8 cellular contexts compared by ENCODE assay signal in the genomic region with DNA sequence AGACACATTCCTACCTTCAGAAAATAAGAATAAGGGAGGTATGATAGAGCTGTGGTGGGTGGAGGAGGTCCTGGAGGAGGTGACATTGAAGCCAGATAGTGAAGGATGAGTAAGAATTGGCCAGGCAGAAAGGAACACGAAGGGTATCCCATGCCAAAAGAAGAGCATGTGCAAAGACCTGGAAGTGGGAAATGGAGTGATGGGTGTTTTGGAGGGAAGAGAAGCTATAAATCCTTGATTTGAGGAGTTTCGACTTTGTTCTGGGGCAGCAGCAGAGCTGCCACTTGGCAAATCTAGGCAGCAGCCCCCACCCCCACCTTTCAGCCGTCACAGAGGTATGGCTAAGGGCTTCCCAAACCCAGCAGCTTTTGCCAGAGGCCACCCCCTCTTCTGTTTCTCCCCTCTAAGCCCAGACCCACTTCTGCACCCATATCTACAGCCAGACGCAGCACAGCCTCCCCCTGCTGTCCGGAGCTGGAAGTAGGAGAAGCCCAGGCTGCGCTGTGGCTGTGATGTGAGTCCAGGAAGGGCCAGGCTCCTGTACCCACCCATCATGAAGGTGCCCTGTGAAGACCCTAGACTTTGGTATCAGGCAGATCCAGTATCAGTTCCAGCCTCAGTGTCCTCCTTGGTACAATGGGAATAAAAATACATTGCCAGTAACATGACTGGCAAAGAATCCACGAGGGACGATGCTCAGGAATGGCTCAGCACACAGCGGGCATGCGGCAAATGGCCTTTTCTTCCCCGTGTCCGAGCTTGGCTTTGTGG.
DNase-seq lines count a peak whose midpoint lies in the region; ATAC-seq and TF ChIP-seq lines count a peak whose summit lies in the region.

No MANE protein-coding gene starts in this region.

- H3F3A ChIP-seq in PC-9 (ENCODE audit: insufficient read depth, low read depth), result no peaks in the 10 kb centered on the region

- BruUV-seq in PC-9 (replicated peaks; lab: Mats Ljungman, UMichigan), result no TSS peak

- H3K4me1 ChIP-seq in DND-41 (ENCODE audit: insufficient read depth, low read length) (no peaks in the 10 kb centered on the region), PC-9 (replicated peaks; ENCODE audit: insufficient read depth) (no peaks in the 10 kb centered on the region)

- H3K4me2 ChIP-seq in DND-41 (ENCODE audit: insufficient read depth, low read length) (no peak overlapping the region), PC-9 (no peak overlapping the region)

- peak; percentile 76 for TF ChIP-seq CTCF in DND-41 (IDR thresholded peaks at IDR 0.05; ENCODE audit: borderline replicate concordance, extremely low read depth, low read length, poor library complexity, severe bottlenecking)
- peak; percentile 79 for TF ChIP-seq CTCF in PC-9 (conservative IDR thresholded peaks at IDR 0.05)
- peak; percentile 94 for TF ChIP-seq CTCF in brain microvascular endothelial cell (IDR thresholded peaks at IDR 0.05; ENCODE audit: low read depth, low read length, missing control alignments)

- H2AFZ ChIP-seq in DND-41 (ENCODE audit: low read depth, low read length) (no peak overlapping the region), PC-9 (no peak overlapping the region)

- peak; percentile 43 for DNase-seq in DND-41
- peak; percentile 54 for DNase-seq in HT1080 (ENCODE audit: low read depth)
- DNase-seq in PC-9, result peak in 1 of 2 experiments; percentile 52
- peak; percentile 54 for DNase-seq in brain microvascular endothelial cell
- peak; percentile 73 for DNase-seq in iris pigment epithelial cell (ENCODE audit: low read depth)
- DNase-seq in stimulated activated CD4-positive, alpha-beta T cell treated with anti-CD3 and anti-CD28 coated beads, Interleukin-4, amount 100 ng/mL, for 48 hours (ENCODE audit: low read depth in 2 of 2), result peak; percentile 37 to 40
- no peak for DNase-seq in NCI-H187 treated with DMSO at 0.1 percent for 48 hours (lab: John Stamatoyannopoulos, UW)

- no peak overlapping the region for H3K27ac ChIP-seq in DND-41 (ENCODE audit: low read length)
- H3K27ac ChIP-seq in PC-9, result no peak overlapping the region
- no peak overlapping the region for H3K27ac ChIP-seq in brain microvascular endothelial cell

- H3K4me3 ChIP-seq in DND-41 (ENCODE audit: low read depth in 1 of 2, low read length in 2 of 2) (no peak overlapping the region), PC-9 (no peak overlapping the region), brain microvascular endothelial cell (ENCODE audit: low read depth, low read length) (no peak overlapping the region)

- in situ Hi-C loops in brain microvascular endothelial cell (cut with HindIII; ENCODE audit: low pct_ligation_motif_present, low sequenced_read_pairs), result no loop called here

- H3K27me3 ChIP-seq in DND-41 (ENCODE audit: insufficient read depth, low read length, poor library complexity), result peaks cover under 1% of the 10 kb centered on the region
- peaks cover 43% of the 10 kb centered on the region for H3K27me3 ChIP-seq in PC-9 (ENCODE audit: insufficient read depth, low read depth)
- peaks cover 47% of the 10 kb centered on the region for H3K27me3 ChIP-seq in brain microvascular endothelial cell (replicated peaks)

- no peaks in the 10 kb centered on the region for H3K9me3 ChIP-seq in DND-41 (ENCODE audit: insufficient read depth, low read length, severe bottlenecking)
- H3K9me3 ChIP-seq in PC-9 (ENCODE audit: insufficient read depth, low read depth), result no peaks in the 10 kb centered on the region

- H4K20me1 ChIP-seq in DND-41 (ENCODE audit: insufficient read depth, low read length) (no peaks in the 10 kb centered on the region; the same call in 1 of the 2 replicates), PC-9 (ENCODE audit: insufficient read depth) (0 out of 2 replicates have a peak, but pooled peaks cover 3% of the 10 kb centered on the region)

- POLR2A ChIA-PET in PC-9 (lab: Charles Lee; ENCODE audit: unreplicated experiment), result no interaction called here

- CTCF ChIA-PET in PC-9 (lab: Charles Lee), result interaction anchor here (0.6 to 1.7 kb wide), 6 partner anchors 64 to 317 kb away, joined by 3 to 9 read pairs (median 4); no protein-coding TSS in a partner anchor

- H3K9me2 ChIP-seq in PC-9 (ENCODE audit: insufficient read depth), result no peaks in the 10 kb centered on the region

- intact Hi-C loops in PC-9 (cut with micrococcal nuclease; ENCODE audit: unreplicated experiment), result loop anchor here (1.0 kb wide), 3 partner anchors 188 to 714 kb away; no protein-coding TSS in a partner anchor

- H3K9ac ChIP-seq in DND-41 (ENCODE audit: low read depth, low read length), result no peak overlapping the region

- no peaks in the 10 kb centered on the region for H3K36me3 ChIP-seq in DND-41 (ENCODE audit: insufficient read depth, low read length)
- H3K36me3 ChIP-seq in PC-9 (ENCODE audit: low read depth), result no peaks in the 10 kb centered on the region
- no peaks in the 10 kb centered on the region for H3K36me3 ChIP-seq in brain microvascular endothelial cell (replicated peaks)

- H3K79me2 ChIP-seq in DND-41 (ENCODE audit: insufficient read depth, low read length) (no peaks in the 10 kb centered on the region), PC-9 (ENCODE audit: low read depth) (no peaks in the 10 kb centered on the region)

- ATAC-seq in DND-41 (ENCODE audit: insufficient read depth, low read depth) (peak; percentile 86), HG03045 (IDR thresholded peaks at IDR 0.05; ENCODE audit: unreplicated experiment) (no peak)
